1 cellular context compared by ENCODE assay signal in genomic region chr6:43269273-43270007, GRCh38.
A peak's percentile ranks its signal among the peaks of the same experiment; 100 is the strongest.
TF ChIP-seq lines count a peak whose summit lies in the region.

No MANE protein-coding gene starts in this region.

TF ChIP-seq in K562, 482 proteins besides CTCF, POLR2A, EP300 and RAD21 (continues in another document):
- TF ChIP-seq EHMT2 (IDR thresholded peaks at IDR 0.05), result no peak
- no peak for TF ChIP-seq DEAF1 (CRISPR knock-in tag; IDR thresholded peaks at IDR 0.05)
- TF ChIP-seq, protein P1, sequence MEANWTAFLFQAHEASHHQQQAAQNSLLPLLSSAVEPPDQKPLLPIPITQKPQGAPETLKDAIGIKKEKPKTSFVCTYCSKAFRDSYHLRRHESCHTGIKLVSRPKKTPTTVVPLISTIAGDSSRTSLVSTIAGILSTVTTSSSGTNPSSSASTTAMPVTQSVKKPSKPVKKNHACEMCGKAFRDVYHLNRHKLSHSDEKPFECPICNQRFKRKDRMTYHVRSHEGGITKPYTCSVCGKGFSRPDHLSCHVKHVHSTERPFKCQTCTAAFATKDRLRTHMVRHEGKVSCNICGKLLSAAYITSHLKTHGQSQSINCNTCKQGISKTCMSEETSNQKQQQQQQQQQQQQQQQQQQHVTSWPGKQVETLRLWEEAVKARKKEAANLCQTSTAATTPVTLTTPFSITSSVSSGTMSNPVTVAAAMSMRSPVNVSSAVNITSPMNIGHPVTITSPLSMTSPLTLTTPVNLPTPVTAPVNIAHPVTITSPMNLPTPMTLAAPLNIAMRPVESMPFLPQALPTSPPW (CRISPR knock-in tag; IDR thresholded peaks at IDR 0.05), result 0 out of 2 replicates have a peak, but pooled peaks have one; percentile 26
- TF ChIP-seq BRD9 (IDR thresholded peaks at IDR 0.05; ENCODE audit: low read depth, partially characterized antibody), result no peak
- TF ChIP-seq, protein P2, sequence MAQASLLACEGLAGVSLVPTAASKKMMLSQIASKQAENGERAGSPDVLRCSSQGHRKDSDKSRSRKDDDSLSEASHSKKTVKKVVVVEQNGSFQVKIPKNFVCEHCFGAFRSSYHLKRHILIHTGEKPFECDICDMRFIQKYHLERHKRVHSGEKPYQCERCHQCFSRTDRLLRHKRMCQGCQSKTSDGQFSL (CRISPR knock-in tag; IDR thresholded peaks at IDR 0.05), result 0 out of 2 replicates have a peak, but pooled peaks have one; percentile 55
- TF ChIP-seq, protein P2 (tag; IDR thresholded peaks at IDR 0.05), result 0 out of 4 replicates have a peak, but pooled peaks of 1 of the 2 experiments have one; percentile 37
- TF ChIP-seq, protein P3, sequence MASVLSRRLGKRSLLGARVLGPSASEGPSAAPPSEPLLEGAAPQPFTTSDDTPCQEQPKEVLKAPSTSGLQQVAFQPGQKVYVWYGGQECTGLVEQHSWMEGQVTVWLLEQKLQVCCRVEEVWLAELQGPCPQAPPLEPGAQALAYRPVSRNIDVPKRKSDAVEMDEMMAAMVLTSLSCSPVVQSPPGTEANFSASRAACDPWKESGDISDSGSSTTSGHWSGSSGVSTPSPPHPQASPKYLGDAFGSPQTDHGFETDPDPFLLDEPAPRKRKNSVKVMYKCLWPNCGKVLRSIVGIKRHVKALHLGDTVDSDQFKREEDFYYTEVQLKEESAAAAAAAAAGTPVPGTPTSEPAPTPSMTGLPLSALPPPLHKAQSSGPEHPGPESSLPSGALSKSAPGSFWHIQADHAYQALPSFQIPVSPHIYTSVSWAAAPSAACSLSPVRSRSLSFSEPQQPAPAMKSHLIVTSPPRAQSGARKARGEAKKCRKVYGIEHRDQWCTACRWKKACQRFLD (CRISPR knock-in tag; IDR thresholded peaks at IDR 0.05), result no peak
- TF ChIP-seq ETS1 (conservative IDR thresholded peaks at IDR 0.05; ENCODE audit: control insufficient read depth, low read depth, low read length), result 0 out of 2 replicates have a peak, but pooled peaks have one; percentile 45
- TF ChIP-seq CTBP1 (IDR thresholded peaks at IDR 0.05; ENCODE audit: borderline replicate concordance), result peak; percentile 40; the same call in 1 of the 2 replicates
- TF ChIP-seq U2AF1 (optimal IDR thresholded peaks at IDR 0.05; ENCODE audit: low read depth, low read length), result no peak
- TF ChIP-seq KDM4B (IDR thresholded peaks at IDR 0.05; ENCODE audit: borderline replicate concordance in 2 of 2, low read depth in 1 of 2), result 0 out of 4 replicates have a peak, but pooled peaks of 1 of the 2 experiments have one; percentile 39
- TF ChIP-seq, protein P4, sequence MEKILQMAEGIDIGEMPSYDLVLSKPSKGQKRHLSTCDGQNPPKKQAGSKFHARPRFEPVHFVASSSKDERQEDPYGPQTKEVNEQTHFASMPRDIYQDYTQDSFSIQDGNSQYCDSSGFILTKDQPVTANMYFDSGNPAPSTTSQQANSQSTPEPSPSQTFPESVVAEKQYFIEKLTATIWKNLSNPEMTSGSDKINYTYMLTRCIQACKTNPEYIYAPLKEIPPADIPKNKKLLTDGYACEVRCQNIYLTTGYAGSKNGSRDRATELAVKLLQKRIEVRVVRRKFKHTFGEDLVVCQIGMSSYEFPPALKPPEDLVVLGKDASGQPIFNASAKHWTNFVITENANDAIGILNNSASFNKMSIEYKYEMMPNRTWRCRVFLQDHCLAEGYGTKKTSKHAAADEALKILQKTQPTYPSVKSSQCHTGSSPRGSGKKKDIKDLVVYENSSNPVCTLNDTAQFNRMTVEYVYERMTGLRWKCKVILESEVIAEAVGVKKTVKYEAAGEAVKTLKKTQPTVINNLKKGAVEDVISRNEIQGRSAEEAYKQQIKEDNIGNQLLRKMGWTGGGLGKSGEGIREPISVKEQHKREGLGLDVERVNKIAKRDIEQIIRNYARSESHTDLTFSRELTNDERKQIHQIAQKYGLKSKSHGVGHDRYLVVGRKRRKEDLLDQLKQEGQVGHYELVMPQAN (IDR thresholded peaks at IDR 0.05; ENCODE audit: borderline replicate concordance), result peak; percentile 51; the same call in 1 of the 2 replicates
- peak in 1 of 2 experiments; percentile 38; a peak in 1 of 4 replicates for TF ChIP-seq HDAC1 (IDR thresholded peaks at IDR 0.05)
- TF ChIP-seq HDAC2 (IDR thresholded peaks at IDR 0.05), result peak; percentile 47; the same call in 1 of the 2 replicates
- TF ChIP-seq KLF13 (tag; IDR thresholded peaks at IDR 0.05; ENCODE audit: borderline replicate concordance, low read depth), result peak; percentile 54; the same call in 1 of the 2 replicates
- peak; percentile 38 for TF ChIP-seq EGR1 (conservative IDR thresholded peaks at IDR 0.05)
- peak; percentile 89; the same call in 1 of the 2 replicates for TF ChIP-seq PTBP1 (IDR thresholded peaks at IDR 0.05; ENCODE audit: low read depth, low read length)
- TF ChIP-seq RCOR1 (IDR thresholded peaks at IDR 0.05; ENCODE audit: borderline replicate concordance in 1 of 2, low read depth in 2 of 2, low read length in 2 of 2), result peak in 1 of 2 experiments; percentile 30; a peak in 1 of 4 replicates
- peak; percentile 78 for TF ChIP-seq L3MBTL2 (IDR thresholded peaks at IDR 0.05)
- TF ChIP-seq FOXP1 (CRISPR knock-in tag; IDR thresholded peaks at IDR 0.05), result no peak
- peak; percentile 58 for TF ChIP-seq GTF3C2 (IDR thresholded peaks at IDR 0.05; ENCODE audit: borderline replicate concordance, extremely low read depth, insufficient read length)
- TF ChIP-seq, protein P5, sequence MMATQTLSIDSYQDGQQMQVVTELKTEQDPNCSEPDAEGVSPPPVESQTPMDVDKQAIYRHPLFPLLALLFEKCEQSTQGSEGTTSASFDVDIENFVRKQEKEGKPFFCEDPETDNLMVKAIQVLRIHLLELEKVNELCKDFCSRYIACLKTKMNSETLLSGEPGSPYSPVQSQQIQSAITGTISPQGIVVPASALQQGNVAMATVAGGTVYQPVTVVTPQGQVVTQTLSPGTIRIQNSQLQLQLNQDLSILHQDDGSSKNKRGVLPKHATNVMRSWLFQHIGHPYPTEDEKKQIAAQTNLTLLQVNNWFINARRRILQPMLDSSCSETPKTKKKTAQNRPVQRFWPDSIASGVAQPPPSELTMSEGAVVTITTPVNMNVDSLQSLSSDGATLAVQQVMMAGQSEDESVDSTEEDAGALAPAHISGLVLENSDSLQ (IDR thresholded peaks at IDR 0.05), result no peak
- 0 out of 2 replicates have a peak, but pooled peaks have one; percentile 14 for TF ChIP-seq MAX (CRISPR knock-in tag; IDR thresholded peaks at IDR 0.05)
- 0 out of 2 replicates have a peak, but pooled peaks have one; percentile 33 for TF ChIP-seq GABPB1 (CRISPR knock-in tag; IDR thresholded peaks at IDR 0.05)
- peak; percentile 46 for TF ChIP-seq USF1 (CRISPR knock-in tag; IDR thresholded peaks at IDR 0.05)
- TF ChIP-seq MAZ (CRISPR knock-in tag; conservative IDR thresholded peaks at IDR 0.05 in 1 of 2, IDR thresholded peaks at IDR 0.05 in 1 of 2), result 0 out of 4 replicates have a peak, but pooled peaks of 1 of the 2 experiments have one; percentile 18
- TF ChIP-seq ATF6 (CRISPR knock-in tag; IDR thresholded peaks at IDR 0.05), result no peak
- no peak for TF ChIP-seq PATZ1 (CRISPR knock-in tag; IDR thresholded peaks at IDR 0.05; ENCODE audit: borderline replicate concordance)
- peak; percentile 48 for TF ChIP-seq RBM25 (IDR thresholded peaks at IDR 0.05; ENCODE audit: low read depth, low read length, severe bottlenecking)
- peak; percentile 39 for TF ChIP-seq PHF20 (IDR thresholded peaks at IDR 0.05; ENCODE audit: partially characterized antibody)
- TF ChIP-seq ID3 (CRISPR knock-in tag; IDR thresholded peaks at IDR 0.05), result no peak
- TF ChIP-seq ID3 (tag; IDR thresholded peaks at IDR 0.05), result 0 out of 2 replicates have a peak, but pooled peaks have one; percentile 33
- TF ChIP-seq, protein P6, sequence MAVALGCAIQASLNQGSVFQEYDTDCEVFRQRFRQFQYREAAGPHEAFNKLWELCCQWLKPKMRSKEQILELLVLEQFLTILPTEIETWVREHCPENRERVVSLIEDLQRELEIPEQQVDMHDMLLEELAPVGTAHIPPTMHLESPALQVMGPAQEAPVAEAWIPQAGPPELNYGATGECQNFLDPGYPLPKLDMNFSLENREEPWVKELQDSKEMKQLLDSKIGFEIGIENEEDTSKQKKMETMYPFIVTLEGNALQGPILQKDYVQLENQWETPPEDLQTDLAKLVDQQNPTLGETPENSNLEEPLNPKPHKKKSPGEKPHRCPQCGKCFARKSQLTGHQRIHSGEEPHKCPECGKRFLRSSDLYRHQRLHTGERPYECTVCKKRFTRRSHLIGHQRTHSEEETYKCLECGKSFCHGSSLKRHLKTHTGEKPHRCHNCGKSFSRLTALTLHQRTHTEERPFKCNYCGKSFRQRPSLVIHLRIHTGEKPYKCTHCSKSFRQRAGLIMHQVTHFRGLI (CRISPR knock-in tag; IDR thresholded peaks at IDR 0.05), result no peak
